Comparison of ENCODE assay signal across 8 cellular contexts in the genomic region with DNA sequence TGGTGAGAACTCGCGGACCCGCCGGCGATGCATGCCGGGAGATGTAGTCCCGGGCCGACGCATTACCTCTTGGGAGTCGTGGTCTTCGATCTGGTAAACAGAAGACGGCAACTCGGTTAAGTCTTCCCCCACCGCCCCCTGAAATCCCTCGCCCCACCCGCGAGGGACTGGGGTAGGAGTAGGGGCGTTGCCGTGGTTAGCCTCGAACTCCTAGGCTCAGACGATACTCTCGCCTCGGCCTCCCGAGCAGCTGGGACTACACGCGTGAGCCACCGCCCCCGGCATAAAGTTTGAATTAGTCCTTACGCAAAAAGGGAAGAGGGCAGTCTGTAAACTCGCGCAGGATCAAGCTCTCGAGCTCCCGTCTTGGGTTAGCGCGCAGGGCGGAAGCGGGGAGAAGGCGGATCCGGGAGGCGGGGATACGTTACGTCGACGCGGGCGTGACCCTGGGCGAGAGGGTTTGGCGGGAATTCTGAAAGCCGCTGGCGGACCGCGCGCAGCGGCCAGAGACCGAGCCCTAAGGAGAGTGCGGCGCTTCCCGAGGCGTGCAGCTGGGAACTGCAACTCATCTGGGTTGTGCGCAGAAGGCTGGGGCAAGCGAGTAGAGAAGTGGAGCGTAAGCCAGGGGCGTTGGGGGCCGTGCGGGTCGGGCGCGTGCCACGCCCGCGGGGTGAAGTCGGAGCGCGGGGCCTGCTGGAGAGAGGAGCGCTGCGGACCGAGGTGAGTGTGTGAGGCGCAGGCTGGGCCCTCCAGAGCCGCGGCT. TPM values are rescaled to one million over a fixed set of nuclear protein-coding genes. Genes with fewer than 3 reads are reported as not detected.
DNase-seq lines count a peak whose midpoint lies in the region; ATAC-seq and TF ChIP-seq lines count a peak whose summit lies in the region.

A gene (plus strand): TSS at position 469 of the 763 bp plus-strand sequence. CDS start 3,585 bp downstream, outside the sequence.

- H4K20me1 ChIP-seq in SK-N-SH (ENCODE audit: insufficient read depth) = no peaks in the 10 kb centered on the region

- no peak for TF ChIP-seq EP300 in SK-N-SH (IDR thresholded peaks at IDR 0.05; ENCODE audit: borderline replicate concordance in 1 of 2, low read depth in 1 of 2, low read length in 1 of 2)
- TF ChIP-seq EP300 in suprapubic skin (IDR thresholded peaks at IDR 0.05) = no peak

- peaks cover 48% of the 10 kb centered on the region for H3K79me2 ChIP-seq in SK-N-SH (ENCODE audit: insufficient read depth)

- H3K4me1 ChIP-seq in SK-N-SH (ENCODE audit: control insufficient read depth in 1 of 2, insufficient read depth in 2 of 2, low read depth in 1 of 2, low read length in 1 of 2) (peaks cover 0 to 4% of the 10 kb centered on the region in 2 experiments; a peak in 1 of 4 replicates), suprapubic skin (peaks cover 13% of the 10 kb centered on the region)

- H3K36me3 ChIP-seq in SK-N-SH (replicated peaks in 1 of 2; ENCODE audit: control insufficient read depth in 1 of 2, insufficient read depth in 2 of 2, low read length in 1 of 2) (peaks cover 0 to 7% of the 10 kb centered on the region in 2 experiments), suprapubic skin (peaks cover 10% of the 10 kb centered on the region)

- peak in 1 of 2 donors; percentile 70 for TF ChIP-seq POLR2A in suprapubic skin (IDR thresholded peaks at IDR 0.05)

- peak within 1 kb of the TSS; percentile 82 for H2AFZ ChIP-seq in SK-N-SH (ENCODE audit: low read depth)

- H3K4me3 ChIP-seq in GM08714 (ENCODE audit: low read length) (peak within 1 kb of the TSS; percentile 64), SK-N-SH (ENCODE audit: low read depth in 2 of 2, low read length in 1 of 2) (peak within 1 kb of the TSS; percentile 72 to 90), suprapubic skin (peak within 1 kb of the TSS; percentile 65)

- WGBS in SK-N-SH (ENCODE audit: low lambda C conversion rate) = under 1% methylated on average over 44 of the region's 80 CpGs
- WGBS in suprapubic skin = 0% methylated on average over 8 of the region's 80 CpGs

- H3K27ac ChIP-seq in SK-N-SH (ENCODE audit: low read depth in 2 of 2, low read length in 1 of 2) (peak within 1 kb of the TSS; percentile 96 to 97), suprapubic skin (peak within 1 kb of the TSS; percentile 97)

- peaks cover 8% of the 10 kb centered on the region for H3F3A ChIP-seq in SK-N-SH (replicated peaks; ENCODE audit: insufficient read depth)

- H3K27me3 ChIP-seq in SK-N-SH (ENCODE audit: insufficient read depth) (no peaks in the 10 kb centered on the region), suprapubic skin (no peaks in the 10 kb centered on the region)

- no peaks in the 10 kb centered on the region for H3K9me2 ChIP-seq in SK-N-SH

- peak within 1 kb of the TSS; percentile 82 for H3K9ac ChIP-seq in SK-N-SH

- H3K4me2 ChIP-seq in SK-N-SH = peak within 1 kb of the TSS; percentile 81

- no peak for TF ChIP-seq RAD21 in SK-N-SH (IDR thresholded peaks at IDR 0.05; ENCODE audit: low read length)

- TF ChIP-seq CTCF in SK-N-SH (IDR thresholded peaks at IDR 0.05) = no peak
- no peak for TF ChIP-seq CTCF in suprapubic skin (IDR thresholded peaks at IDR 0.05)

- DNase-seq in NCI-H1092 (lab: John Stamatoyannopoulos, UW) = peak; percentile 75
- peak; percentile 95 for DNase-seq in SK-N-SH
- DNase-seq in activated naive CD4-positive, alpha-beta T cell treated with anti-CD3 and anti-CD28 coated beads, Interleukin-2, amount 50 U/mL, for 16 hours = peak; percentile 93
- peak; percentile 88 for DNase-seq in globus pallidus (ENCODE audit: low spot score)
- peak in 55 of 56 donors; percentile 30 to 94 (median 84) for DNase-seq in nucleus accumbens (lab: John Stamatoyannopoulos, UW)
- DNase-seq in suprapubic skin (ENCODE audit: low spot score in 2 of 2) = peak; percentile 94 to 97

- no peaks in the 10 kb centered on the region for H3K9me3 ChIP-seq in SK-N-SH
- no peaks in the 10 kb centered on the region for H3K9me3 ChIP-seq in suprapubic skin

- CTCF ChIA-PET in SK-N-SH (lab: Yijun Ruan, JAX) = interaction anchor here (0.6 to 3.0 kb wide), 9 partner anchors 8 to 534 kb away, joined by 3 to 16 read pairs (median 4); a partner anchor contains a TSS

- POLR2A ChIA-PET in SK-N-SH (lab: Yijun Ruan, JAX) = interaction anchor here (0.8 to 1.4 kb wide), 7 partner anchors 62 to 421 kb away, joined by 3 to 9 read pairs (median 3); a partner anchor contains a TSS

- peak; percentile 76 for ATAC-seq in HG02588 (IDR thresholded peaks at IDR 0.05; ENCODE audit: unreplicated experiment)

TF ChIP-seq in SK-N-SH, 30 proteins besides CTCF, POLR2A, EP300 and RAD21:
- peak; percentile 61 for TF ChIP-seq NRF1 (IDR thresholded peaks at IDR 0.05; ENCODE audit: low read depth, low read length)
- TF ChIP-seq, protein P1, sequence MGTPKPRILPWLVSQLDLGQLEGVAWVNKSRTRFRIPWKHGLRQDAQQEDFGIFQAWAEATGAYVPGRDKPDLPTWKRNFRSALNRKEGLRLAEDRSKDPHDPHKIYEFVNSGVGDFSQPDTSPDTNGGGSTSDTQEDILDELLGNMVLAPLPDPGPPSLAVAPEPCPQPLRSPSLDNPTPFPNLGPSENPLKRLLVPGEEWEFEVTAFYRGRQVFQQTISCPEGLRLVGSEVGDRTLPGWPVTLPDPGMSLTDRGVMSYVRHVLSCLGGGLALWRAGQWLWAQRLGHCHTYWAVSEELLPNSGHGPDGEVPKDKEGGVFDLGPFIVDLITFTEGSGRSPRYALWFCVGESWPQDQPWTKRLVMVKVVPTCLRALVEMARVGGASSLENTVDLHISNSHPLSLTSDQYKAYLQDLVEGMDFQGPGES (IDR thresholded peaks at IDR 0.05; ENCODE audit: low read depth, low read length) = no peak
- TF ChIP-seq GATA2 (CRISPR knock-in tag; IDR thresholded peaks at IDR 0.05) = no peak
- peak; percentile 89 for TF ChIP-seq ELF1 (IDR thresholded peaks at IDR 0.05)
- TF ChIP-seq TAF1 (IDR thresholded peaks at IDR 0.05; ENCODE audit: borderline replicate concordance, low read depth, low read length) = peak; percentile 40; the same call in 1 of the 2 replicates
- peak; percentile 93 for TF ChIP-seq POLR2AphosphoS5 (IDR thresholded peaks at IDR 0.05; ENCODE audit: low read depth, low read length)
- TF ChIP-seq, protein P2, sequence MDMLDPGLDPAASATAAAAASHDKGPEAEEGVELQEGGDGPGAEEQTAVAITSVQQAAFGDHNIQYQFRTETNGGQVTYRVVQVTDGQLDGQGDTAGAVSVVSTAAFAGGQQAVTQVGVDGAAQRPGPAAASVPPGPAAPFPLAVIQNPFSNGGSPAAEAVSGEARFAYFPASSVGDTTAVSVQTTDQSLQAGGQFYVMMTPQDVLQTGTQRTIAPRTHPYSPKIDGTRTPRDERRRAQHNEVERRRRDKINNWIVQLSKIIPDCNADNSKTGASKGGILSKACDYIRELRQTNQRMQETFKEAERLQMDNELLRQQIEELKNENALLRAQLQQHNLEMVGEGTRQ (IDR thresholded peaks at IDR 0.05; ENCODE audit: borderline replicate concordance, low read depth, low read length) = no peak
- TF ChIP-seq, protein P3, sequence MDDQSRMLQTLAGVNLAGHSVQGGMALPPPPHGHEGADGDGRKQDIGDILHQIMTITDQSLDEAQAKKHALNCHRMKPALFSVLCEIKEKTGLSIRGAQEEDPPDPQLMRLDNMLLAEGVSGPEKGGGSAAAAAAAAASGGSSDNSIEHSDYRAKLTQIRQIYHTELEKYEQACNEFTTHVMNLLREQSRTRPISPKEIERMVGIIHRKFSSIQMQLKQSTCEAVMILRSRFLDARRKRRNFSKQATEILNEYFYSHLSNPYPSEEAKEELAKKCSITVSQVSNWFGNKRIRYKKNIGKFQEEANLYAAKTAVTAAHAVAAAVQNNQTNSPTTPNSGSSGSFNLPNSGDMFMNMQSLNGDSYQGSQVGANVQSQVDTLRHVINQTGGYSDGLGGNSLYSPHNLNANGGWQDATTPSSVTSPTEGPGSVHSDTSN (IDR thresholded peaks at IDR 0.05) = 0 out of 2 replicates have a peak, but pooled peaks have one; percentile 11
- peak; percentile 99 for TF ChIP-seq SIN3A (IDR thresholded peaks at IDR 0.05; ENCODE audit: borderline replicate concordance, low read depth, low read length)
- TF ChIP-seq CHD2 (IDR thresholded peaks at IDR 0.05; ENCODE audit: low read length, partially characterized antibody) = peak; percentile 77
- TF ChIP-seq MXI1 (IDR thresholded peaks at IDR 0.05; ENCODE audit: low read depth, low read length) = peak; percentile 94
- TF ChIP-seq, protein P4, sequence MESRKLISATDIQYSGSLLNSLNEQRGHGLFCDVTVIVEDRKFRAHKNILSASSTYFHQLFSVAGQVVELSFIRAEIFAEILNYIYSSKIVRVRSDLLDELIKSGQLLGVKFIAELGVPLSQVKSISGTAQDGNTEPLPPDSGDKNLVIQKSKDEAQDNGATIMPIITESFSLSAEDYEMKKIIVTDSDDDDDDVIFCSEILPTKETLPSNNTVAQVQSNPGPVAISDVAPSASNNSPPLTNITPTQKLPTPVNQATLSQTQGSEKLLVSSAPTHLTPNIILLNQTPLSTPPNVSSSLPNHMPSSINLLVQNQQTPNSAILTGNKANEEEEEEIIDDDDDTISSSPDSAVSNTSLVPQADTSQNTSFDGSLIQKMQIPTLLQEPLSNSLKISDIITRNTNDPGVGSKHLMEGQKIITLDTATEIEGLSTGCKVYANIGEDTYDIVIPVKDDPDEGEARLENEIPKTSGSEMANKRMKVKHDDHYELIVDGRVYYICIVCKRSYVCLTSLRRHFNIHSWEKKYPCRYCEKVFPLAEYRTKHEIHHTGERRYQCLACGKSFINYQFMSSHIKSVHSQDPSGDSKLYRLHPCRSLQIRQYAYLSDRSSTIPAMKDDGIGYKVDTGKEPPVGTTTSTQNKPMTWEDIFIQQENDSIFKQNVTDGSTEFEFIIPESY (IDR thresholded peaks at IDR 0.05; ENCODE audit: borderline replicate concordance, low read depth) = peak; percentile 90
- TF ChIP-seq, protein P5, sequence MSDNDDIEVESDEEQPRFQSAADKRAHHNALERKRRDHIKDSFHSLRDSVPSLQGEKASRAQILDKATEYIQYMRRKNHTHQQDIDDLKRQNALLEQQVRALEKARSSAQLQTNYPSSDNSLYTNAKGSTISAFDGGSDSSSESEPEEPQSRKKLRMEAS (IDR thresholded peaks at IDR 0.05; ENCODE audit: low read depth) = peak; percentile 78
- peak; percentile 62; the same call in 1 of the 2 replicates for TF ChIP-seq YY1 (IDR thresholded peaks at IDR 0.05; ENCODE audit: low read depth)
- TF ChIP-seq JUND (IDR thresholded peaks at IDR 0.05) = no peak
- TF ChIP-seq GABPA (IDR thresholded peaks at IDR 0.05; ENCODE audit: low read depth) = peak; percentile 70

RNA-seq across cellular contexts. Expression of the gene that starts here (rescaled TPM):
- 6.6 and 7.6 TPM in 2 replicates for polyA plus RNA-seq in SK-N-SH (2012; rRNA removed)
- 6.4 and 7.6 TPM in 2 replicates for polyA plus RNA-seq in SK-N-SH (2012; cell fraction: cytosol; rRNA removed)
- polyA plus RNA-seq in SK-N-SH (2012; cell fraction: nucleus; rRNA removed) = 6.4 and 6.8 TPM in 2 replicates
- total RNA-seq in suprapubic skin = 1 to 10 TPM in 2 of 4 donors, under 1 TPM in 2; 0.64 to 2.2 (median 1.1) TPM

Comparison
In these comparisons a context has a peak if more than half of its experiments do, and no peak if none do; other contexts are left out.
1. Peak in every context shown above with its lines: DNase-seq, ATAC-seq, H3K4me3 ChIP-seq and H3K27ac ChIP-seq.